ENCODE assay signal across 1 cellular context in genomic region chr3:73052857-73053256, GRCh38.
A peak's percentile ranks its signal among the peaks of the same experiment; 100 is the strongest.
TF ChIP-seq lines count a peak whose summit lies in the region.

No MANE protein-coding gene starts in this region.

TF ChIP-seq in HepG2, 621 proteins besides CTCF, POLR2A, EP300 and RAD21 (continued from another document):
- TF ChIP-seq, protein P1, sequence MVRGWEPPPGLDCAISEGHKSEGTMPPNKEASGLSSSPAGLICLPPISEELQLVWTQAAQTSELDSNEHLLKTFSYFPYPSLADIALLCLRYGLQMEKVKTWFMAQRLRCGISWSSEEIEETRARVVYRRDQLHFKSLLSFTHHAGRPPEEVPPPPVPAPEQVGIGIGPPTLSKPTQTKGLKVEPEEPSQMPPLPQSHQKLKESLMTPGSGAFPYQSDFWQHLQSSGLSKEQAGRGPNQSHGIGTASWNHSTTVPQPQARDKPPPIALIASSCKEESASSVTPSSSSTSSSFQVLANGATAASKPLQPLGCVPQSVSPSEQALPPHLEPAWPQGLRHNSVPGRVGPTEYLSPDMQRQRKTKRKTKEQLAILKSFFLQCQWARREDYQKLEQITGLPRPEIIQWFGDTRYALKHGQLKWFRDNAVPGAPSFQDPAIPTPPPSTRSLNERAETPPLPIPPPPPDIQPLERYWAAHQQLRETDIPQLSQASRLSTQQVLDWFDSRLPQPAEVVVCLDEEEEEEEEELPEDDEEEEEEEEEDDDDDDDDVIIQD (CRISPR knock-in tag; IDR thresholded peaks at IDR 0.05; ENCODE audit: low read depth): peak; percentile 47; the same call in 1 of the 2 replicates
- TF ChIP-seq RFXAP (CRISPR knock-in tag; IDR thresholded peaks at IDR 0.05; ENCODE audit: borderline replicate concordance) (no peak), SOX13 (IDR thresholded peaks at IDR 0.05) (no peak), SOX13 (CRISPR knock-in tag; conservative IDR thresholded peaks at IDR 0.05 in 1 of 2, IDR thresholded peaks at IDR 0.05 in 1 of 2) (0 out of 4 replicates have a peak, but pooled peaks of 1 of the 2 experiments have one; percentile 14), ZNF660 (CRISPR knock-in tag; IDR thresholded peaks at IDR 0.05; ENCODE audit: borderline replicate concordance, low read depth) (no peak), TEAD3 (CRISPR knock-in tag; optimal IDR thresholded peaks at IDR 0.05; ENCODE audit: borderline replicate concordance) (no peak)
- TF ChIP-seq, protein P2, sequence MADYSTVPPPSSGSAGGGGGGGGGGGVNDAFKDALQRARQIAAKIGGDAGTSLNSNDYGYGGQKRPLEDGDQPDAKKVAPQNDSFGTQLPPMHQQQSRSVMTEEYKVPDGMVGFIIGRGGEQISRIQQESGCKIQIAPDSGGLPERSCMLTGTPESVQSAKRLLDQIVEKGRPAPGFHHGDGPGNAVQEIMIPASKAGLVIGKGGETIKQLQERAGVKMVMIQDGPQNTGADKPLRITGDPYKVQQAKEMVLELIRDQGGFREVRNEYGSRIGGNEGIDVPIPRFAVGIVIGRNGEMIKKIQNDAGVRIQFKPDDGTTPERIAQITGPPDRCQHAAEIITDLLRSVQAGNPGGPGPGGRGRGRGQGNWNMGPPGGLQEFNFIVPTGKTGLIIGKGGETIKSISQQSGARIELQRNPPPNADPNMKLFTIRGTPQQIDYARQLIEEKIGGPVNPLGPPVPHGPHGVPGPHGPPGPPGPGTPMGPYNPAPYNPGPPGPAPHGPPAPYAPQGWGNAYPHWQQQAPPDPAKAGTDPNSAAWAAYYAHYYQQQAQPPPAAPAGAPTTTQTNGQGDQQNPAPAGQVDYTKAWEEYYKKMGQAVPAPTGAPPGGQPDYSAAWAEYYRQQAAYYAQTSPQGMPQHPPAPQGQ (CRISPR knock-in tag; IDR thresholded peaks at IDR 0.05; ENCODE audit: borderline replicate concordance): no peak
TF ChIP-seq in HepG2: peak in this region for 2.
